Comparison of ENCODE assay signal across 25 cellular contexts in the genomic region with DNA sequence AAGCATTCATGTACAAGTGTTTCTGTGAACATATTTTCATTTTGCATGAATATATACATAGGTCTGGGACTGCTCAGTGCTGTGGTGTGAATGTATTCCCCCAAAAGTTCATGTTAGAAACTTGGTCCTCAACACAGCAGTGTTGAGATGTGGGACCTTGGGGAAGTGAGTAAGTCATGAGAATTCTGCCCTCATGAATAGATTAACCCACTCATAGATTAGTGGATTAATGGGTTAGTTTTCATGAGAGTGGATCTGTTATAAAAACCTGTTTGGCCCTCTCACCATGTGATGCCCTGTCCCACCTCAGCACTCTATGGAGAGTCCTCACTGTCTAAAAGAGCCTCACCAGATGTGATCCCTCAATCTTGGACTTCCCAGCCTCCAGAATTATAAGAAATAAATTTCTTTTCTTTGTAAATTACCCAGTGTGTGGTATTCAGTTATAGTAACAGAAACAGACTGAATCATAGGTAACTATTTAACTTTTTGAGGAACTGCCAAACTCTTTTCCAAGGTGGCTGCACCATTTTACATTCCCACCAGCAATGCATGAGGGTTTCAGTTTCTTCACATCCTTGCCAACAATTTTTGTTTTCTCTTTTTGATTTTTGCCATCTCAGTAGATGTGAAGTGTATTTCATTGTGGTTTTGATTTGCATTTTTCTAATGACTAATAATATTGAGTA. TPM values are rescaled to one million over a fixed set of nuclear protein-coding genes. Genes with fewer than 3 reads are reported as not detected.
DNase-seq lines count a peak whose midpoint lies in the region; ATAC-seq, FAIRE-seq and TF ChIP-seq lines count a peak whose summit lies in the region.
"Had no signal": no experiment of that assay in that cellular context is flagged by ENCODE, and none has a peak within 500 bp of the region (broad histone marks: within the 10 kb centered on the region; RNA-seq: fewer than 3 reads in every experiment).

No MANE protein-coding gene starts in this region.

- H3K9ac ChIP-seq in kidney (ENCODE audit: low read length in 2 of 2): no peak overlapping the region
- H3K9ac ChIP-seq: BLaER1 had no signal

- no peak for ATAC-seq in A549
- ATAC-seq in right cardiac atrium: no peak
- no peak for ATAC-seq in natural killer cell treated with Interleukin-12 subunit alpha and Interleukin-12 subunit beta and Interleukin-15 and Interleukin-18, amount 100 ng/mL, for 72 hours
- ATAC-seq: K562, Panc1 had no signal

- no peak for FAIRE-seq in A549 (lab: Jason Lieb, UNC)
- peak; percentile 64 for FAIRE-seq in GM18507 (lab: Jason Lieb, UNC)
- peak; percentile 94 for FAIRE-seq in RCC 7860 (lab: Jason Lieb, UNC)
- FAIRE-seq in kidney (lab: Jason Lieb, UNC): peak; percentile 53
- FAIRE-seq: D721Med, H54, HTR-8/SVneo, K562 had no signal

- TF ChIP-seq RAD21 in A549 (conservative IDR thresholded peaks at IDR 0.05 in 1 of 2, IDR thresholded peaks at IDR 0.05 in 1 of 2): no peak

- H3K4me1 Mint-ChIP-seq in activated naive CD4-positive, alpha-beta T cell treated with anti-CD3 and anti-CD28 coated beads, Interleukin-2, amount 10 ng/mL, durations not matched to agents 7 days and 5 days: peaks cover 3% of the 10 kb centered on the region
- no peaks in the 10 kb centered on the region for H3K4me1 Mint-ChIP-seq in natural killer cell treated with Interleukin-12 subunit alpha and Interleukin-12 subunit beta and Interleukin-15 and Interleukin-18, amount 100 ng/mL, for 72 hours (ENCODE audit: low read depth in 2 of 2)

- no peaks in the 10 kb centered on the region for H3K9me3 ChIP-seq in A549
- no peaks in the 10 kb centered on the region for H3K9me3 ChIP-seq in kidney (ENCODE audit: control insufficient read depth in 1 of 2, low read length in 2 of 2)
- no peaks in the 10 kb centered on the region for H3K9me3 ChIP-seq in right cardiac atrium (ENCODE audit: control insufficient read depth, low read length)
- H3K9me3 ChIP-seq: MG63 had no signal

- no peak for DNase-seq in A549 (ENCODE audit: low read depth in 1 of 2, low spot score in 1 of 2)
- DNase-seq in GM18507 (ENCODE audit: extremely low spot score, insufficient read length, low read depth): no peak
- peak; percentile 55 for DNase-seq in RCC 7860 (ENCODE audit: low spot score)
- DNase-seq in kidney: no peak
- no peak for DNase-seq in NCI-H526 treated with DMSO at 0.1 percent for 48 hours (lab: John Stamatoyannopoulos, UW)
- DNase-seq in right cardiac atrium: no peak
- DNase-seq in activated naive CD4-positive, alpha-beta T cell treated with anti-CD3 and anti-CD28 coated beads, Interleukin-2, amount 10 ng/mL, durations not matched to agents 7 days and 5 days: no peak
- DNase-seq in natural killer cell treated with Interleukin-12 subunit alpha and Interleukin-12 subunit beta and Interleukin-15 and Interleukin-18, amount 100 ng/mL, for 72 hours (ENCODE audit: low spot score): no peak
- DNase-seq: CD4-positive, CD25-positive, alpha-beta regulatory T cell; MG63; NCI-H1105 treated with DMSO at 0.1 percent for 48 hours; NCI-H146; NCI-H1930; NCI-H446; NCI-H524 treated with DMSO at 0.1 percent for 48 hours; NCI-H82; NK-92 treated with Interleukin-12 subunit alpha and Interleukin-12 subunit beta, amount 100 ng/mL, for 24 hours; SHP77 treated with DMSO at 0.1 percent for 48 hours had no signal

- intact Hi-C loops in kidney (cut with DNase I) (no loop called here), right cardiac atrium (cut with DNase I) (no loop called here)

- H3K4me1 ChIP-seq in A549 (peaks cover 16% of the 10 kb centered on the region), kidney (ENCODE audit: control insufficient read depth in 1 of 2, insufficient read depth in 1 of 2, low read depth in 1 of 2, low read length in 2 of 2) (peaks cover 0 to 7% of the 10 kb centered on the region in 2 donors), right cardiac atrium (ENCODE audit: control insufficient read depth, insufficient read depth, low read length) (no peaks in the 10 kb centered on the region)

- no peaks in the 10 kb centered on the region for H3K36me3 Mint-ChIP-seq in activated naive CD4-positive, alpha-beta T cell treated with anti-CD3 and anti-CD28 coated beads, Interleukin-2, amount 10 ng/mL, durations not matched to agents 7 days and 5 days
- no peaks in the 10 kb centered on the region for H3K36me3 Mint-ChIP-seq in natural killer cell treated with Interleukin-12 subunit alpha and Interleukin-12 subunit beta and Interleukin-15 and Interleukin-18, amount 100 ng/mL, for 72 hours
- H3K36me3 Mint-ChIP-seq: CD4-positive, CD25-positive, alpha-beta regulatory T cell had no signal

- POLR2A ChIA-PET in A549 (lab: Yijun Ruan, JAX): no interaction called here

- no peak overlapping the region for H3K4me3 Mint-ChIP-seq in activated naive CD4-positive, alpha-beta T cell treated with anti-CD3 and anti-CD28 coated beads, Interleukin-2, amount 10 ng/mL, durations not matched to agents 7 days and 5 days
- no peak overlapping the region for H3K4me3 Mint-ChIP-seq in natural killer cell treated with Interleukin-12 subunit alpha and Interleukin-12 subunit beta and Interleukin-15 and Interleukin-18, amount 100 ng/mL, for 72 hours
- H3K4me3 Mint-ChIP-seq: CD4-positive, CD25-positive, alpha-beta regulatory T cell had no signal

- no peaks in the 10 kb centered on the region for H3K9me3 Mint-ChIP-seq in activated naive CD4-positive, alpha-beta T cell treated with anti-CD3 and anti-CD28 coated beads, Interleukin-2, amount 10 ng/mL, durations not matched to agents 7 days and 5 days
- H3K9me3 Mint-ChIP-seq in natural killer cell treated with Interleukin-12 subunit alpha and Interleukin-12 subunit beta and Interleukin-15 and Interleukin-18, amount 100 ng/mL, for 72 hours: no peaks in the 10 kb centered on the region

- CTCF ChIA-PET in A549 (lab: Yijun Ruan, JAX): no interaction called here
- CTCF ChIA-PET in activated naive CD4-positive, alpha-beta T cell treated with anti-CD3 and anti-CD28 coated beads, Interleukin-2, amount 10 ng/mL, durations not matched to agents 7 days and 5 days (lab: Charles Lee): no interaction called here

- H3K27ac ChIP-seq in A549: peak overlapping the region in 1 of 2 experiments; percentile 47; a peak in 2 of 6 replicates
- H3K27ac ChIP-seq in kidney (ENCODE audit: low read depth in 2 of 2, low read length in 2 of 2): no peak overlapping the region
- no peak overlapping the region for H3K27ac ChIP-seq in right cardiac atrium (ENCODE audit: low read length)
- H3K27ac ChIP-seq: 22Rv1, BLaER1 had no signal

- H3K4me3 ChIP-seq in A549: no peak overlapping the region
- no peak overlapping the region for H3K4me3 ChIP-seq in kidney (ENCODE audit: low read length in 2 of 2)
- no peak overlapping the region for H3K4me3 ChIP-seq in right cardiac atrium (ENCODE audit: low read length)
- H3K4me3 ChIP-seq: BLaER1, K562, MG63 had no signal

- peak overlapping the region; percentile 46 for H3K4me2 ChIP-seq in A549
- H3K4me2 ChIP-seq: BLaER1 had no signal

- no peaks in the 10 kb centered on the region for H3K36me3 ChIP-seq in kidney (ENCODE audit: control insufficient read depth in 1 of 2, insufficient read depth in 2 of 2, low read length in 2 of 2)
- H3K36me3 ChIP-seq: BLaER1, MG63 had no signal

- no peak overlapping the region for H3K27ac Mint-ChIP-seq in activated naive CD4-positive, alpha-beta T cell treated with anti-CD3 and anti-CD28 coated beads, Interleukin-2, amount 10 ng/mL, durations not matched to agents 7 days and 5 days
- no peak overlapping the region for H3K27ac Mint-ChIP-seq in natural killer cell treated with Interleukin-12 subunit alpha and Interleukin-12 subunit beta and Interleukin-15 and Interleukin-18, amount 100 ng/mL, for 72 hours
- H3K27ac Mint-ChIP-seq: CD4-positive, CD25-positive, alpha-beta regulatory T cell had no signal

- no peaks in the 10 kb centered on the region for H3K27me3 Mint-ChIP-seq in activated naive CD4-positive, alpha-beta T cell treated with anti-CD3 and anti-CD28 coated beads, Interleukin-2, amount 10 ng/mL, durations not matched to agents 7 days and 5 days
- H3K27me3 Mint-ChIP-seq in natural killer cell treated with Interleukin-12 subunit alpha and Interleukin-12 subunit beta and Interleukin-15 and Interleukin-18, amount 100 ng/mL, for 72 hours: no peaks in the 10 kb centered on the region

- TF ChIP-seq CTCF in A549 (IDR thresholded peaks at IDR 0.05) (no peak), kidney (IDR thresholded peaks at IDR 0.05; ENCODE audit: borderline replicate concordance, extremely low read depth, insufficient read depth) (no peak)

- TF ChIP-seq POLR2A in A549 (IDR thresholded peaks at IDR 0.05; ENCODE audit: low read length): no peak

- no peaks in the 10 kb centered on the region for H3K27me3 ChIP-seq in right cardiac atrium (ENCODE audit: control insufficient read depth, insufficient read depth)
- H3K27me3 ChIP-seq: BLaER1, MG63 had no signal

- TF ChIP-seq EP300 in A549 (IDR thresholded peaks at IDR 0.05): no peak

TF ChIP-seq in A549, 52 proteins besides CTCF, POLR2A, EP300 and RAD21 (continues in another document):
- TF ChIP-seq HOXB5 (CRISPR knock-in tag; IDR thresholded peaks at IDR 0.05) (no peak), ZFP36 (IDR thresholded peaks at IDR 0.05; ENCODE audit: borderline replicate concordance, partially characterized antibody) (no peak), JUNB (IDR thresholded peaks at IDR 0.05) (no peak)

RNA-seq across cellular contexts. Expression of gene QRSL1, which starts 45.3 kb away (rescaled TPM):
- polyA plus RNA-seq in A549 (2011; rRNA removed): 13.5 and 15.9 TPM in 2 replicates
- polyA plus RNA-seq in A549 (2012; cell fraction: cytosol; rRNA removed): 4.5 and 5.4 TPM in 2 replicates
- polyA plus RNA-seq in A549 (2012; cell fraction: nucleus; rRNA removed): 2.1 and 3.1 TPM in 2 replicates
- 11.1 to 12.4 TPM (median 11.5 TPM) in 3 replicates for polyA plus RNA-seq in A549 (2017; fragmentation: RNase III; extraction: RNeasy Plus Mini Kit Qiagen cat#74134 plus additional on column Dnase treatment)
- 9.2 and 9.6 TPM in 2 replicates for polyA minus RNA-seq in A549 (2011; rRNA and poly(A)+ RNA removed)
- 18.0 TPM for total RNA-seq in kidney
- 12.5 TPM for polyA plus RNA-seq in kidney (ENCODE audit: insufficient read depth, low read depth, low replicate concordance)
- 10 to 100 TPM in 3 of 4 donors, 1 to 10 TPM in 1; 9.6 to 17.9 (median 12.0) TPM for total RNA-seq in right cardiac atrium
- 10.4 TPM for polyA plus RNA-seq in right cardiac atrium
- total RNA-seq in natural killer cell treated with Interleukin-12 subunit alpha and Interleukin-12 subunit beta and Interleukin-15 and Interleukin-18, amount 100 ng/mL, for 72 hours: 10 to 100 TPM; 15.3 to 25.0 TPM

RNA-seq across cellular contexts. Expression of gene RTN4IP1, which starts 45.4 kb away (rescaled TPM):
- 13.5 and 15.1 TPM in 2 replicates for polyA plus RNA-seq in A549 (2011; rRNA removed)
- polyA plus RNA-seq in A549 (2012; cell fraction: cytosol; rRNA removed): 6.0 and 6.9 TPM in 2 replicates
- 2.5 and 3.9 TPM in 2 replicates for polyA plus RNA-seq in A549 (2012; cell fraction: nucleus; rRNA removed)
- 12.6 to 13.9 TPM (median 13.6 TPM) in 3 replicates for polyA plus RNA-seq in A549 (2017; fragmentation: RNase III; extraction: RNeasy Plus Mini Kit Qiagen cat#74134 plus additional on column Dnase treatment)
- polyA minus RNA-seq in A549 (2011; rRNA and poly(A)+ RNA removed): 5.5 and 7.2 TPM in 2 replicates
- 8.9 TPM for total RNA-seq in kidney
- 19.3 TPM for polyA plus RNA-seq in kidney (ENCODE audit: insufficient read depth, low read depth, low replicate concordance)
- 10 to 100 TPM in 3 of 4 donors, 1 to 10 TPM in 1; 9.5 to 15.7 (median 11.8) TPM for total RNA-seq in right cardiac atrium
- 17.4 TPM for polyA plus RNA-seq in right cardiac atrium
- total RNA-seq in natural killer cell treated with Interleukin-12 subunit alpha and Interleukin-12 subunit beta and Interleukin-15 and Interleukin-18, amount 100 ng/mL, for 72 hours: 1 to 10 TPM; 5.5 to 7.0 TPM
